ENCODE assay signal across 26 cellular contexts in the genomic region with DNA sequence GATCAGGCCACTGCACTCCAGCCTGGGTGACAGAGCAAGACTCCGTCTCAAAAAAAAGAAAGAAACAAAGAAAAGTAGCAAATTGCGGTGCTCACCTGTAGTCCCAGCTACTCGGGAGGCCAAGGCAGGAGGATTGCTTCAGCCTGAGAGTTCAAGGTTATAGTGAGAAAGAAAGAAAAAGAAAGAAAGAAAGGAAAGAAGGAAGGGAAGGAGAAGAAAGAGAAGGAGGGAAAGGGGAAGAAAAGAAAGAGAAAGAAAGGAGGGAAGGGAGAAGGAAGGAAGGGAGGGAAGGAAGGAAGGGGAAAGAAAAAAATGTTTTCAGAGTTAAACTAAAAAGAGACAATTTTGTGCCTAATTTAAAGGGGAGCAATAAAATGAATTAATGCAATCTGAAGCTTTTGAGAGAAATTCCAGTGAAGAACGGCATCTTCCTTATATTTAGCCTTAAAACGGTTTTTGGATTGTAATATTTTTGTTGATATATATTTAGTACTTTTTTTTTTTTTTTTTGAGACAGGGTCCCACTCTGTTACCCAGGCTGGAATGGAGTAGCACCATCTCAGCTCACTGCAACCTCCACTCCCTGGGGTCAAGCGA.
"Had no signal": no experiment of that assay in that cellular context is flagged by ENCODE, and none has a peak within 500 bp of the region (broad histone marks: within the 10 kb centered on the region; RNA-seq: fewer than 3 reads in every experiment).

No MANE protein-coding gene starts in this region.

- H3K4me3 Mint-ChIP-seq: activated CD4-positive, alpha-beta T cell treated with anti-CD3 and anti-CD28 coated beads for 36 hours; activated naive CD8-positive, alpha-beta T cell; activated T-cell treated with anti-CD3 and anti-CD28 coated beads, Interleukin-2, amount 50 U/mL, for 72 hours; T-cell; T-helper 2 cell treated with Interferon-gamma antibody and Interleukin-4, amounts not matched to agents 5 μg/mL and 100 μg/mL, for 36 hours had no signal

- H3K4me1 ChIP-seq: foreskin keratinocyte, prostate gland, testis had no signal

- H3K27ac Mint-ChIP-seq: activated CD4-positive, alpha-beta T cell treated with anti-CD3 and anti-CD28 coated beads for 36 hours; activated naive CD8-positive, alpha-beta T cell; activated T-cell treated with anti-CD3 and anti-CD28 coated beads, Interleukin-2, amount 50 U/mL, for 72 hours; T-cell; T-helper 2 cell treated with Interferon-gamma antibody and Interleukin-4, amounts not matched to agents 5 μg/mL and 100 μg/mL, for 36 hours had no signal

- H3K4me1 Mint-ChIP-seq: activated CD4-positive, alpha-beta T cell treated with anti-CD3 and anti-CD28 coated beads for 36 hours; T-cell had no signal

- H3K27me3 Mint-ChIP-seq: activated CD4-positive, alpha-beta T cell treated with anti-CD3 and anti-CD28 coated beads for 36 hours; activated naive CD8-positive, alpha-beta T cell; T-cell had no signal

- ATAC-seq: activated CD4-positive, alpha-beta T cell treated with anti-CD3 and anti-CD28 coated beads for 36 hours; activated T-cell treated with anti-CD3 and anti-CD28 coated beads, Interleukin-2, amount 50 U/mL, for 72 hours; body of pancreas; foreskin keratinocyte; heart left ventricle; left lung; mucosa of descending colon; stimulated activated naive CD8-positive, alpha-beta T cell treated with anti-CD3 and anti-CD28 coated beads, Interleukin-15, Interleukin-2, amounts not matched to agents 100 U/mL and 50 U/mL, for 24 hours; T-cell had no signal

- DNase-seq: activated CD4-positive, alpha-beta T cell treated with anti-CD3 and anti-CD28 coated beads for 36 hours; activated CD4-positive, alpha-beta T cell treated with anti-CD3 and anti-CD28 coated beads, Interleukin-2, amount 50 U/mL, for 4 hours; activated CD4-positive, CD25-positive, alpha-beta regulatory T cell; activated naive CD4-positive, alpha-beta T cell; activated T-cell treated with anti-CD3 and anti-CD28 coated beads for 4 hours; activated T-cell treated with anti-CD3 and anti-CD28 coated beads, Interleukin-2, amount 50 U/mL, for 72 hours; anterior cingulate cortex; body of pancreas; foreskin keratinocyte; heart left ventricle; hypothalamus; left lung; mesendoderm; mucosa of descending colon; ovary; retina; sigmoid colon; stimulated activated naive CD8-positive, alpha-beta T cell treated with anti-CD3 and anti-CD28 coated beads, Interleukin-15, Interleukin-2, amounts not matched to agents 100 U/mL and 50 U/mL, for 24 hours; T-cell; testis; transverse colon had no signal

- H3K9me3 ChIP-seq: body of pancreas, esophagus muscularis mucosa, heart left ventricle, left lung, mucosa of descending colon, ovary, prostate gland, sigmoid colon, testis, transverse colon had no signal

- H3K27me3 ChIP-seq: body of pancreas, esophagus muscularis mucosa, foreskin keratinocyte, heart left ventricle, left lung, ovary, sigmoid colon, testis, transverse colon had no signal

- H3K4me3 ChIP-seq: body of pancreas, esophagus muscularis mucosa, heart left ventricle, left lung, lung, mucosa of descending colon, ovary, prostate gland, sigmoid colon, testis, transverse colon had no signal

- H3K9me3 Mint-ChIP-seq: activated T-cell treated with anti-CD3 and anti-CD28 coated beads, Interleukin-2, amount 50 U/mL, for 72 hours; T-cell; T-helper 2 cell treated with Interferon-gamma antibody and Interleukin-4, amounts not matched to agents 5 μg/mL and 100 μg/mL, for 36 hours had no signal

- H3K36me3 ChIP-seq: ovary, prostate gland had no signal
